Comparison of ENCODE assay signal across 8 cellular contexts in genomic region chr2:10036095-10036879, GRCh38. TPM values are rescaled to one million over a fixed set of nuclear protein-coding genes. Genes with fewer than 3 reads are reported as not detected.
DNase-seq lines count a peak whose midpoint lies in the region; ATAC-seq and TF ChIP-seq lines count a peak whose summit lies in the region.

No MANE protein-coding gene starts in this region.

- intact Hi-C loops in left lung (cut with DNase I), result no loop called here
- intact Hi-C loops in stomach (cut with DNase I; ENCODE audit: low total_unique reads), result no loop called here

- no peaks in the 10 kb centered on the region for H3K27me3 ChIP-seq in CD4-positive, CD25-positive, alpha-beta regulatory T cell (ENCODE audit: control insufficient read depth, insufficient read depth, low read length)
- H3K27me3 ChIP-seq in GM23338 (ENCODE audit: insufficient read depth), result peaks cover under 1% of the 10 kb centered on the region
- no peaks in the 10 kb centered on the region for H3K27me3 ChIP-seq in left lung
- no peaks in the 10 kb centered on the region for H3K27me3 ChIP-seq in stomach

- H3K27me3 Mint-ChIP-seq in CD4-positive, CD25-positive, alpha-beta regulatory T cell, result no peaks in the 10 kb centered on the region
- H3K27me3 Mint-ChIP-seq in GM23338 (ENCODE audit: insufficient read depth, low read depth, poor library complexity) (peaks cover 16% of the 10 kb centered on the region), chondrocyte (ENCODE audit: low read depth) (no peaks in the 10 kb centered on the region)

- no peak for TF ChIP-seq POLR2A in stomach (IDR thresholded peaks at IDR 0.05)

- peak; percentile 68 to 78 for ATAC-seq in CD4-positive, CD25-positive, alpha-beta regulatory T cell (ENCODE audit: low read depth in 2 of 2)
- peak; percentile 78 for ATAC-seq in GM23338
- peak; percentile 95 for ATAC-seq in SK-N-SH treated with all-trans-retinoic acid at 6 μM for 48 hours
- peak; percentile 90 for ATAC-seq in left lung

- no peaks in the 10 kb centered on the region for H3K36me3 ChIP-seq in CD4-positive, CD25-positive, alpha-beta regulatory T cell (ENCODE audit: control insufficient read depth, insufficient read depth, low read length)
- H3K36me3 ChIP-seq in GM23338 (ENCODE audit: insufficient read depth) (no peaks in the 10 kb centered on the region), left lung (no peaks in the 10 kb centered on the region), stomach (no peaks in the 10 kb centered on the region)

- H3K9me2 ChIP-seq in GM23338 (ENCODE audit: insufficient read depth), result no peaks in the 10 kb centered on the region

- no peaks in the 10 kb centered on the region for H3K36me3 Mint-ChIP-seq in CD4-positive, CD25-positive, alpha-beta regulatory T cell
- peaks cover 4% of the 10 kb centered on the region; the same call in 2 of the 3 replicates for H3K36me3 Mint-ChIP-seq in GM23338 (ENCODE audit: low read depth)
- no peaks in the 10 kb centered on the region for H3K36me3 Mint-ChIP-seq in chondrocyte (ENCODE audit: low read depth)

- no peak overlapping the region for H3K4me3 Mint-ChIP-seq in CD4-positive, CD25-positive, alpha-beta regulatory T cell
- H3K4me3 Mint-ChIP-seq in GM23338 (no peak overlapping the region), chondrocyte (ENCODE audit: unreplicated experiment) (no peak overlapping the region)

- H4K20me1 ChIP-seq in GM23338 (replicated peaks; ENCODE audit: insufficient read depth), result no peaks in the 10 kb centered on the region

- H3K4me3 ChIP-seq in CD4-positive, CD25-positive, alpha-beta regulatory T cell (ENCODE audit: low read depth, low read length), result no peak overlapping the region
- H3K4me3 ChIP-seq in GM23338, result no peak overlapping the region
- H3K4me3 ChIP-seq in left lung, result no peak overlapping the region
- H3K4me3 ChIP-seq in stomach, result no peak overlapping the region

- 22 to 38% (median 25%) methylated on average over 12 to 14 of the region's 14 CpGs for WGBS in stomach, 5 donors

- H3K4me2 ChIP-seq in GM23338, result no peak overlapping the region

- H3K9me3 ChIP-seq in CD4-positive, CD25-positive, alpha-beta regulatory T cell (ENCODE audit: control insufficient read depth in 2 of 2, low read length in 2 of 2), result no peaks in the 10 kb centered on the region
- H3K9me3 ChIP-seq in left lung (no peaks in the 10 kb centered on the region), stomach (no peaks in the 10 kb centered on the region)

- no peak overlapping the region for H3K27ac ChIP-seq in CD4-positive, CD25-positive, alpha-beta regulatory T cell (ENCODE audit: insufficient read depth, low read length, poor library complexity, severe bottlenecking)
- H3K27ac ChIP-seq in GM23338 (ENCODE audit: low read depth) (no peak overlapping the region), left lung (peak overlapping the region; percentile 72 to 76), stomach (peak overlapping the region; percentile 0 to 99 (median 74))

- no peaks in the 10 kb centered on the region for H3K79me2 ChIP-seq in GM23338 (replicated peaks; ENCODE audit: insufficient read depth)

- no peak for TF ChIP-seq EP300 in stomach (IDR thresholded peaks at IDR 0.05)

- TF ChIP-seq CTCF in GM23338 (conservative IDR thresholded peaks at IDR 0.05; ENCODE audit: low read depth in 2 of 2) (peak; percentile 38 to 65; a peak in 3 of 4 replicates), chondrocyte (IDR thresholded peaks at IDR 0.05) (peak; percentile 80), left lung (IDR thresholded peaks at IDR 0.05) (peak; percentile 16 to 56), stomach (IDR thresholded peaks at IDR 0.05) (peak in 4 of 7 experiments; percentile 36 to 48 (median 42))

- H2AFZ ChIP-seq in GM23338, result no peak overlapping the region

- DNase-seq in CD4-positive, CD25-positive, alpha-beta regulatory T cell, result peak in 2 of 3 donors; percentile 42
- DNase-seq in GM23338 (ENCODE audit: low spot score) (peak; percentile 32), chondrocyte (ENCODE audit: low spot score) (no peak), left lung (peak; percentile 79 to 85), stomach (peak; percentile 91), activated gamma-delta T cell (lab: John Stamatoyannopoulos, UW) (no peak), LoVo (ENCODE audit: low spot score) (no peak)

- peak overlapping the region in 2 of 3 donors; percentile 23 to 49 for H3K27ac Mint-ChIP-seq in CD4-positive, CD25-positive, alpha-beta regulatory T cell
- H3K27ac Mint-ChIP-seq in GM23338, result no peak overlapping the region
- peak overlapping the region; percentile 85 for H3K27ac Mint-ChIP-seq in chondrocyte (ENCODE audit: unreplicated experiment)

- no peaks in the 10 kb centered on the region for H3K9me3 Mint-ChIP-seq in CD4-positive, CD25-positive, alpha-beta regulatory T cell
- H3K9me3 Mint-ChIP-seq in GM23338, result no peaks in the 10 kb centered on the region; the same call in 2 of the 3 replicates
- no peaks in the 10 kb centered on the region for H3K9me3 Mint-ChIP-seq in chondrocyte (ENCODE audit: low read depth)

- peaks cover 4 to 47% (median 23%) of the 10 kb centered on the region in 4 donors for H3K4me1 Mint-ChIP-seq in CD4-positive, CD25-positive, alpha-beta regulatory T cell
- H3K4me1 Mint-ChIP-seq in GM23338, result peaks cover 3% of the 10 kb centered on the region; the same call in 1 of the 3 replicates
- H3K4me1 Mint-ChIP-seq in chondrocyte (ENCODE audit: low read depth), result peaks cover 26% of the 10 kb centered on the region

- H3K4me1 ChIP-seq in CD4-positive, CD25-positive, alpha-beta regulatory T cell (ENCODE audit: control insufficient read depth, insufficient read depth, low read length, poor library complexity, severe bottlenecking), result peaks cover 32% of the 10 kb centered on the region
- H3K4me1 ChIP-seq in GM23338 (ENCODE audit: insufficient read depth), result no peaks in the 10 kb centered on the region; the same call in 1 of the 2 replicates
- H3K4me1 ChIP-seq in left lung, result peaks cover 21 to 62% of the 10 kb centered on the region in 2 donors
- peaks cover 20 to 67% (median 53%) of the 10 kb centered on the region in 4 donors for H3K4me1 ChIP-seq in stomach

- no peaks in the 10 kb centered on the region for H3F3A ChIP-seq in GM23338 (replicated peaks; ENCODE audit: low read depth)

TF ChIP-seq in GM23338, 12 proteins besides CTCF, POLR2A, EP300 and RAD21 (continues in another document):
- no peak for TF ChIP-seq ZNF114 (CRISPR knock-in tag; IDR thresholded peaks at IDR 0.05)

TF ChIP-seq in SK-N-SH treated with all-trans-retinoic acid at 6 μM for 48 hours, 23 proteins besides CTCF, POLR2A, EP300 and RAD21:
- TF ChIP-seq TCF4 (CRISPR knock-in tag; IDR thresholded peaks at IDR 0.05; ENCODE audit: borderline replicate concordance) (no peak), ISL1 (CRISPR knock-in tag; IDR thresholded peaks at IDR 0.05) (no peak)

RNA-seq across cellular contexts. Expression of gene KLF11, which starts 7.1 kb away (rescaled TPM):
- 38.9 TPM for total RNA-seq in CD4-positive, CD25-positive, alpha-beta regulatory T cell
- polyA plus RNA-seq in CD4-positive, CD25-positive, alpha-beta regulatory T cell, result 10 to 100 TPM in 2 of 4 donors, 1 to 10 TPM in 2; 5.9 to 22.3 (median 8.9) TPM
- 5.1 and 5.6 TPM in 2 replicates for total RNA-seq in GM23338 (2014; rRNA removed; shearing (Covaris generic))
- polyA plus RNA-seq in GM23338 (2016; fragmentation: Nextera tagmentation; extraction: Ambion mirVana) (1.4 and 1.6 TPM in 2 replicates), stomach (10 to 100 TPM in 1 of 3 donors, 1 to 10 TPM in 2; 4.2 to 19.6 (median 7.0) TPM)
- total RNA-seq in chondrocyte (10.7 to 16.2 TPM (median 15.2 TPM) in 3 replicates), left lung (10 to 100 TPM; 15.7 to 23.0 TPM), stomach (10 to 100 TPM in 3 of 5 donors, 1 to 10 TPM in 2; 4.1 to 21.6 (median 17.1) TPM)

RNA-seq across cellular contexts. Expression of gene CYS1, which starts 43.9 kb away (rescaled TPM):
- not detected for total RNA-seq in CD4-positive, CD25-positive, alpha-beta regulatory T cell
- not detected for polyA plus RNA-seq in CD4-positive, CD25-positive, alpha-beta regulatory T cell
- 0.04 and 0.31 TPM in 2 replicates for total RNA-seq in GM23338 (2014; rRNA removed; shearing (Covaris generic))
- 0.30 and 0.32 TPM in 2 replicates for polyA plus RNA-seq in GM23338 (2016; fragmentation: Nextera tagmentation; extraction: Ambion mirVana)
- total RNA-seq in chondrocyte, result 4.9 to 7.0 TPM (median 5.4 TPM) in 3 replicates
- under 1 TPM; 0.60 to 0.93 TPM for total RNA-seq in left lung
- total RNA-seq in stomach, result 10 to 100 TPM in 2 of 5 donors, 1 to 10 TPM in 2, not detected in 1; 3.5 to 33.8 (median 9.1) TPM
- 1 to 10 TPM; 1.1 to 5.8 (median 2.4) TPM for polyA plus RNA-seq in stomach

Comparison
In these comparisons a context has a peak if more than half of its experiments do, and no peak if none do; other contexts are left out.
1. DNase-seq: peak in CD4-positive, CD25-positive, alpha-beta regulatory T cell (2 of 3), GM23338 (single experiment), left lung (2 of 2) and stomach (single experiment); none in chondrocyte (single experiment), activated gamma-delta T cell (single experiment) and LoVo (single experiment).
2. H3K27ac ChIP-seq: peak in left lung (2 of 2) and stomach (5 of 5); none in CD4-positive, CD25-positive, alpha-beta regulatory T cell (single experiment) and GM23338 (single experiment).
3. Peak in every context shown above with its lines, with median percentiles within 50 percentile points of each other: ATAC-seq and CTCF ChIP-seq.